Comparison of ENCODE assay signal across 14 cellular contexts in the genomic region with DNA sequence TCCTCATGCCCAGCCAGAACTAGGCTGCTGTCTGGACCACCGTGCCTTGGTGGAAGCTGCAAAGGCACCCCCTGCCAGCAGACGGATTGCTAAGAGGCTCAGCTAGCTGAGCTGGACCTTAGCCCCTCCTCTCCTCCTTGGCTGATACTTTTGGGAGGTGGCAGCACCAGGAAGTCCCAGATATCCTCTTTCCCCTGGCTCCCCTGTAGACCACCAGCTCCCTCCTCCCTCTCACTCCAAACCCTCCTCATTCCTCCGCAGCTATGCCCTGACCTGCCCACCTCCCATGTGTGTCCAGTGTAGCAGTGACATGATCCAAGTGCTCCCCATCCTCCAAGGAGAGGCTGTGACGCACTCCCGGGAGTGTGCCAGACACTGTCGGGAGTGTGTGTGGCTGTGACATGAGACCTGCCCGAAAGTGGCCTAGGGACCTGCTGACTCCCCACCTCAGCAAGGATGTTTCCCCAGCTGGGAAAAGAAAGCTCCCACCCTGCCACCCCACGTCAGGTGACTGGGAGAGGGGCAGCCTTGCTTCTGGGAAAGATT. TPM values are rescaled to one million over a fixed set of nuclear protein-coding genes. Genes with fewer than 3 reads are reported as not detected.
DNase-seq lines count a peak whose midpoint lies in the region; ATAC-seq and TF ChIP-seq lines count a peak whose summit lies in the region.
"Had no signal": no experiment of that assay in that cellular context is flagged by ENCODE, and none has a peak within 500 bp of the region (broad histone marks: within the 10 kb centered on the region; RNA-seq: fewer than 3 reads in every experiment).

No MANE protein-coding gene starts in this region.

- H3K79me2 ChIP-seq in mammary epithelial cell (ENCODE audit: insufficient read depth, low read length) = no peaks in the 10 kb centered on the region

- H3K9me3 ChIP-seq in breast epithelium (no peaks in the 10 kb centered on the region), mammary epithelial cell (replicated peaks; ENCODE audit: insufficient read depth, low read length) (no peaks in the 10 kb centered on the region), mesodermal cell (ENCODE audit: control insufficient read depth, low read length) (no peaks in the 10 kb centered on the region), vagina (no peaks in the 10 kb centered on the region)
- H3K9me3 ChIP-seq: tibial nerve had no signal

- TF ChIP-seq CTCF in breast epithelium (IDR thresholded peaks at IDR 0.05) = no peak
- no peak for TF ChIP-seq CTCF in MCF 10A (IDR thresholded peaks at IDR 0.05; ENCODE audit: unreplicated experiment)
- TF ChIP-seq CTCF in mammary epithelial cell (conservative IDR thresholded peaks at IDR 0.05 in 1 of 2, IDR thresholded peaks at IDR 0.05 in 1 of 2; ENCODE audit: extremely low read depth in 1 of 2, insufficient read depth in 1 of 2, low read depth in 1 of 2, low read length in 2 of 2) = no peak
- no peak for TF ChIP-seq CTCF in vagina (IDR thresholded peaks at IDR 0.05)

- no peaks in the 10 kb centered on the region for H3K9me3 Mint-ChIP-seq in MCF 10A (ENCODE audit: unreplicated experiment)
- H3K9me3 Mint-ChIP-seq in naive thymus-derived CD8-positive, alpha-beta T cell = peaks cover 0 to 2% (median 0%) of the 10 kb centered on the region in 9 donors

- peaks cover 42% of the 10 kb centered on the region for H3K4me1 Mint-ChIP-seq in MCF 10A (ENCODE audit: insufficient read depth, unreplicated experiment)
- peaks cover 3 to 40% (median 13%) of the 10 kb centered on the region in 4 donors for H3K4me1 Mint-ChIP-seq in naive thymus-derived CD8-positive, alpha-beta T cell

- CTCF ChIA-PET in MCF 10A (lab: Yijun Ruan, JAX) (interaction anchor here (0.5 to 15.1 kb wide), 12 partner anchors 9 to 298 kb away, joined by 3 to 230 read pairs (median 4); no protein-coding TSS in a partner anchor), mammary epithelial cell (lab: Charles Lee; ENCODE audit: low non-redundant PET) (no interaction called here)

- H3K27ac Mint-ChIP-seq in MCF 10A (ENCODE audit: low read depth, unreplicated experiment) = no peak overlapping the region
- peak overlapping the region in 2 of 10 donors; percentile 76 to 81 for H3K27ac Mint-ChIP-seq in naive thymus-derived CD8-positive, alpha-beta T cell
- H3K27ac Mint-ChIP-seq: activated naive CD8-positive, alpha-beta T cell had no signal

- TF ChIP-seq POLR2A in breast epithelium (IDR thresholded peaks at IDR 0.05) (no peak), vagina (IDR thresholded peaks at IDR 0.05) (no peak)

- no peak for ATAC-seq in naive thymus-derived CD8-positive, alpha-beta T cell

- H3K36me3 Mint-ChIP-seq in MCF 10A (ENCODE audit: insufficient read depth, unreplicated experiment) = peaks cover 6% of the 10 kb centered on the region
- peaks cover 0 to 8% (median 3%) of the 10 kb centered on the region in 3 donors for H3K36me3 Mint-ChIP-seq in naive thymus-derived CD8-positive, alpha-beta T cell
- H3K36me3 Mint-ChIP-seq: activated naive CD8-positive, alpha-beta T cell had no signal

- no peaks in the 10 kb centered on the region for H3K27me3 Mint-ChIP-seq in MCF 10A (ENCODE audit: insufficient read depth, unreplicated experiment)
- H3K27me3 Mint-ChIP-seq in naive thymus-derived CD8-positive, alpha-beta T cell = no peaks in the 10 kb centered on the region
- H3K27me3 Mint-ChIP-seq: activated naive CD8-positive, alpha-beta T cell had no signal

- WGBS in mammary epithelial cell (ENCODE audit: low coverage, missing lambda C conversion rate) = 73% methylated on average over 6 of the region's 8 CpGs
- WGBS in mesodermal cell (ENCODE audit: insufficient coverage in 2 of 2), 2 experiments = 31 to 93% methylated on average over 2 to 6 of the region's 8 CpGs

- H3K27ac ChIP-seq in breast epithelium (peak overlapping the region; percentile 78 to 96), mammary epithelial cell (ENCODE audit: insufficient read depth, low read depth, low read length) (peak overlapping the region; percentile 88), mesodermal cell (ENCODE audit: low read depth, low read length, severe bottlenecking) (peak overlapping the region; percentile 2), vagina (peak overlapping the region; percentile 49)
- H3K27ac ChIP-seq: cardiac muscle cell had no signal

- peak in 1 of 2 donors; percentile 59 for DNase-seq in breast epithelium (ENCODE audit: low spot score in 2 of 2)
- DNase-seq in MCF 10A (ENCODE audit: unreplicated experiment) = no peak
- DNase-seq in mammary epithelial cell = no peak
- no peak for DNase-seq in vagina (ENCODE audit: extremely low spot score in 2 of 2)
- no peak for DNase-seq in naive thymus-derived CD8-positive, alpha-beta T cell
- DNase-seq in retina = no peak
- DNase-seq in KBM-7 = no peak
- DNase-seq: ACHN; activated CD4-positive, CD25-positive, alpha-beta regulatory T cell treated with anti-CD3 and anti-CD28 coated beads, Interleukin-2, amount 50 U/mL, for 72 hours; NCI-H2029 treated with DMSO at 0.1 percent for 48 hours had no signal

- dilution Hi-C loops in mammary epithelial cell (cut with HindIII; ENCODE audit: low sequenced_read_pairs) = loop anchor here (5.0 kb wide), 2 partner anchors 63 to 98 kb away; no protein-coding TSS in a partner anchor

- H3K4me2 ChIP-seq in mammary epithelial cell (ENCODE audit: insufficient read depth, low read depth, low read length) = peak overlapping the region; percentile 66

- H3K27me3 ChIP-seq in breast epithelium (no peaks in the 10 kb centered on the region), mammary epithelial cell (ENCODE audit: insufficient read depth, low read length) (no peaks in the 10 kb centered on the region), vagina (no peaks in the 10 kb centered on the region)
- H3K27me3 ChIP-seq: cardiac muscle cell, tibial nerve had no signal

- H3K4me3 ChIP-seq in breast epithelium (no peak overlapping the region), mammary epithelial cell (replicated peaks in 1 of 3; ENCODE audit: insufficient read depth in 1 of 3, low read depth in 2 of 3, low read length in 3 of 3) (no peak overlapping the region), mesodermal cell (ENCODE audit: extremely low read depth, insufficient read depth, low read length, poor library complexity, severe bottlenecking) (no peak overlapping the region), vagina (no peak overlapping the region)
- H3K4me3 ChIP-seq: cardiac muscle cell, tibial nerve had no signal

- peak overlapping the region; percentile 41 for H3K9ac ChIP-seq in mammary epithelial cell (ENCODE audit: insufficient read depth, low read length)

- H3K4me3 Mint-ChIP-seq in MCF 10A (ENCODE audit: unreplicated experiment) = no peak overlapping the region
- peak overlapping the region in 1 of 10 donors; percentile 24 for H3K4me3 Mint-ChIP-seq in naive thymus-derived CD8-positive, alpha-beta T cell
- H3K4me3 Mint-ChIP-seq: activated naive CD8-positive, alpha-beta T cell had no signal

- POLR2A ChIA-PET in MCF 10A (lab: Yijun Ruan, JAX) = interaction anchor here (0.7 to 11.2 kb wide), 7 partner anchors 26 to 287 kb away, joined by 3 to 240 read pairs (median 4); a partner anchor contains a TSS
- POLR2A ChIA-PET in naive thymus-derived CD8-positive, alpha-beta T cell (lab: Charles Lee) = interaction anchor here (0.7 kb wide), 1 partner anchor 74 kb away, joined by 3 read pairs; no protein-coding TSS in a partner anchor

- no TSS peak for BruUV-seq in MCF 10A (replicated peaks; lab: Mats Ljungman, UMichigan)
- no TSS peak for BruUV-seq in mammary epithelial cell (replicated peaks; lab: Mats Ljungman, UMichigan)

- intact Hi-C loops in breast epithelium (cut with DNase I; ENCODE audit: low total_unique reads) = loop anchor here (5.0 kb wide), 1 partner anchor 83 kb away; no protein-coding TSS in a partner anchor
- intact Hi-C loops in MCF 10A (cut with micrococcal nuclease) = no loop called here
- intact Hi-C loops in mammary epithelial cell (cut with micrococcal nuclease) = no loop called here
- intact Hi-C loops in vagina (cut with DNase I) = no loop called here

- H2AFZ ChIP-seq in mammary epithelial cell (ENCODE audit: low read depth, low read length) = peak overlapping the region; percentile 67

- in situ Hi-C loops in mammary epithelial cell (cut with MboI; ENCODE audit: low sequenced_read_pairs in 2 of 2) = no loop called here
- in situ Hi-C loops in KBM-7 (cut with MboI; ENCODE audit: low pct_unique_long_range_greater_than_20kb, low sequenced_read_pairs) = loop anchor here (10.0 kb wide), 1 partner anchor 90 kb away; no protein-coding TSS in a partner anchor

- H3K36me3 ChIP-seq in breast epithelium = no peaks in the 10 kb centered on the region
- no peaks in the 10 kb centered on the region for H3K36me3 ChIP-seq in mammary epithelial cell (ENCODE audit: insufficient read depth, low read length)
- peaks cover 2% of the 10 kb centered on the region for H3K36me3 ChIP-seq in mesodermal cell (ENCODE audit: control insufficient read depth, insufficient read depth, low read length)
- no peaks in the 10 kb centered on the region for H3K36me3 ChIP-seq in vagina
- H3K36me3 ChIP-seq: cardiac muscle cell, tibial nerve had no signal

- H3K4me1 ChIP-seq in breast epithelium (peaks cover 25 to 27% of the 10 kb centered on the region in 2 donors), mammary epithelial cell (ENCODE audit: insufficient read depth, low read length) (peaks cover 58% of the 10 kb centered on the region), mesodermal cell (ENCODE audit: control insufficient read depth, insufficient read depth, low read length, poor library complexity, severe bottlenecking) (peaks cover 30% of the 10 kb centered on the region), vagina (peaks cover 54% of the 10 kb centered on the region)

- H4K20me1 ChIP-seq in mammary epithelial cell (ENCODE audit: insufficient read depth, low read length) = no peaks in the 10 kb centered on the region

RNA-seq across cellular contexts. Expression of a gene that starts 21.1 kb away (rescaled TPM):
- total RNA-seq in breast epithelium (1 to 10 TPM in 2 of 3 donors, under 1 TPM in 1; 0.96 to 8.6 (median 6.2) TPM), MCF 10A (2022) (1.6 and 3.2 TPM in 2 replicates), mammary epithelial cell (10 to 100 TPM; 11.2 to 15.5 TPM), vagina (4.2 TPM)
- polyA plus RNA-seq in mammary epithelial cell = 15.2 TPM
- 12.7 TPM for polyA minus RNA-seq in mammary epithelial cell
- 4.4 TPM for polyA plus RNA-seq in mesodermal cell (2013, experiment 1 of 2)
- polyA plus RNA-seq in mesodermal cell (2013, experiment 2 of 2) = 2.2 TPM
- 1 to 10 TPM; 6.2 to 7.0 TPM for total RNA-seq in naive thymus-derived CD8-positive, alpha-beta T cell
- polyA plus RNA-seq in naive thymus-derived CD8-positive, alpha-beta T cell = 1 to 10 TPM in 1 of 3 donors, under 1 TPM in 2; 0.45 to 1.4 (median 0.80) TPM

RNA-seq across cellular contexts. Expression of a gene that starts 29.9 kb away (rescaled TPM):
- total RNA-seq in breast epithelium (10 to 100 TPM in 2 of 3 donors, 1 to 10 TPM in 1; 9.0 to 16.5 (median 12.1) TPM), MCF 10A (2022) (17.5 and 22.5 TPM in 2 replicates), mammary epithelial cell (10 to 100 TPM in 1 of 2 donors, 1 to 10 TPM in 1; 8.2 to 16.2 TPM), vagina (26.0 TPM)
- polyA plus RNA-seq in mammary epithelial cell = 13.6 TPM
- polyA minus RNA-seq in mammary epithelial cell = 18.9 TPM
- polyA plus RNA-seq in mesodermal cell (2013, experiment 1 of 2) = 7.4 TPM
- polyA plus RNA-seq in mesodermal cell (2013, experiment 2 of 2) = 9.9 TPM
- 10 to 100 TPM; 35.1 TPM for total RNA-seq in naive thymus-derived CD8-positive, alpha-beta T cell
- 10 to 100 TPM in 2 of 3 donors, 1 to 10 TPM in 1; 7.7 to 15.9 (median 15.4) TPM for polyA plus RNA-seq in naive thymus-derived CD8-positive, alpha-beta T cell

RNA-seq across cellular contexts. Expression of a gene that starts 35.4 kb away (rescaled TPM):
- total RNA-seq in breast epithelium = 100 to 1,000 TPM; 196 to 279 (median 234) TPM
- 198 and 238 TPM in 2 replicates for total RNA-seq in MCF 10A (2022)
- total RNA-seq in mammary epithelial cell = 100 to 1,000 TPM in 1 of 2 donors, 10 to 100 TPM in 1; 70.2 to 166 TPM
- 183 TPM for polyA plus RNA-seq in mammary epithelial cell
- polyA minus RNA-seq in mammary epithelial cell = 171 TPM
- 219 TPM for polyA plus RNA-seq in mesodermal cell (2013, experiment 1 of 2)
- 205 TPM for polyA plus RNA-seq in mesodermal cell (2013, experiment 2 of 2)
- total RNA-seq in vagina = 147 TPM
- 100 to 1,000 TPM; 183 TPM for total RNA-seq in naive thymus-derived CD8-positive, alpha-beta T cell
- 100 to 1,000 TPM; 209 to 256 (median 222) TPM for polyA plus RNA-seq in naive thymus-derived CD8-positive, alpha-beta T cell

RNA-seq across cellular contexts. Expression of a gene that starts 49.2 kb away (rescaled TPM):
- total RNA-seq in breast epithelium (10 to 100 TPM; 15.4 to 37.8 (median 34.4) TPM), MCF 10A (2022) (33.8 and 37.6 TPM in 2 replicates), mammary epithelial cell (10 to 100 TPM; 30.8 to 60.7 TPM), vagina (34.9 TPM)
- polyA plus RNA-seq in mammary epithelial cell = 56.7 TPM
- polyA minus RNA-seq in mammary epithelial cell = 35.7 TPM
- polyA plus RNA-seq in mesodermal cell (2013, experiment 1 of 2) = 24.2 TPM
- polyA plus RNA-seq in mesodermal cell (2013, experiment 2 of 2) = 18.4 TPM
- total RNA-seq in naive thymus-derived CD8-positive, alpha-beta T cell = 10 to 100 TPM; 36.4 to 37.2 TPM
- polyA plus RNA-seq in naive thymus-derived CD8-positive, alpha-beta T cell = 10 to 100 TPM; 15.2 to 19.4 (median 19.3) TPM

Comparison
In these comparisons a context has a peak if more than half of its experiments do, and no peak if none do; other contexts are left out.
1. H3K27ac ChIP-seq: peak in every context shown above with its lines; median percentile 88 in mammary epithelial cell; 87 in breast epithelium; 49 in vagina; 2 in mesodermal cell.